ENCODE assay signal across 13 cellular contexts in genomic region chr7:16604054-16604453, GRCh38. TPM values are rescaled to one million over a fixed set of nuclear protein-coding genes. Genes with fewer than 3 reads are reported as not detected.
DNase-seq lines count a peak whose midpoint lies in the region; ATAC-seq and TF ChIP-seq lines count a peak whose summit lies in the region.
"Had no signal": no experiment of that assay in that cellular context is flagged by ENCODE, and none has a peak within 500 bp of the region (broad histone marks: within the 10 kb centered on the region; RNA-seq: fewer than 3 reads in every experiment).

No MANE protein-coding gene starts in this region.

- H3K36me3 ChIP-seq in BJ (ENCODE audit: control insufficient read depth, insufficient read depth, low read length) (peaks cover 6% of the 10 kb centered on the region), body of pancreas (replicated peaks in 1 of 2; ENCODE audit: insufficient read depth in 1 of 2, low read depth in 2 of 2) (peaks cover 0 to 2% of the 10 kb centered on the region in 2 donors), liver (ENCODE audit: control insufficient read depth in 4 of 4, insufficient read depth in 3 of 4, low read depth in 1 of 4, low read length in 3 of 4) (peaks cover 6 to 44% (median 34%) of the 10 kb centered on the region in 4 donors), suprapubic skin (peaks cover 66% of the 10 kb centered on the region)

- H3K27me3 ChIP-seq in BJ (ENCODE audit: control insufficient read depth, insufficient read depth, low read length) (no peaks in the 10 kb centered on the region), body of pancreas (no peaks in the 10 kb centered on the region), liver (ENCODE audit: control insufficient read depth in 4 of 4, insufficient read depth in 4 of 4, low read length in 3 of 4) (no peaks in the 10 kb centered on the region), suprapubic skin (no peaks in the 10 kb centered on the region)

- H3K9ac ChIP-seq in liver (ENCODE audit: low read depth in 1 of 2, low read length in 2 of 2) = no peak overlapping the region

- intact Hi-C loops in body of pancreas (cut with DNase I) = no loop called here

- no peaks in the 10 kb centered on the region for H3K9me3 ChIP-seq in body of pancreas
- H3K9me3 ChIP-seq in liver (ENCODE audit: control insufficient read depth in 4 of 4, low read length in 3 of 4) = no peaks in the 10 kb centered on the region
- H3K9me3 ChIP-seq in suprapubic skin = no peaks in the 10 kb centered on the region
- H3K9me3 ChIP-seq: thoracic aorta had no signal

- peak; percentile 37 to 52 for TF ChIP-seq RAD21 in liver (IDR thresholded peaks at IDR 0.05)

- POLR2A ChIA-PET in BJ (lab: Charles Lee) = no interaction called here

- CTCF ChIA-PET in BJ (lab: Yijun Ruan, JAX) = no interaction called here

- TF ChIP-seq CTCF in BJ (IDR thresholded peaks at IDR 0.05; ENCODE audit: insufficient read depth, low read depth, low read length) = peak; percentile 37
- peak in 4 of 7 experiments; percentile 4 to 31 (median 16) for TF ChIP-seq CTCF in body of pancreas (IDR thresholded peaks at IDR 0.05)
- TF ChIP-seq CTCF in liver (IDR thresholded peaks at IDR 0.05; ENCODE audit: low read depth, low read length, missing input control) = no peak
- no peak for TF ChIP-seq CTCF in suprapubic skin (IDR thresholded peaks at IDR 0.05)

- ATAC-seq in body of pancreas = no peak

- 77 to 78% methylated on average over 3 of the region's 3 CpGs for WGBS in body of pancreas, 2 donors
- WGBS in liver = 98% methylated on average over 3 of the region's 3 CpGs
- WGBS in suprapubic skin = 95% methylated on average over 3 of the region's 3 CpGs

- H3K4me1 ChIP-seq in body of pancreas (peaks cover 26% of the 10 kb centered on the region), liver (ENCODE audit: control insufficient read depth in 4 of 4, insufficient read depth in 4 of 4, low read length in 3 of 4) (no peaks in the 10 kb centered on the region), suprapubic skin (no peaks in the 10 kb centered on the region)

- peak overlapping the region in 1 of 4 donors; percentile 14 for H3K27ac ChIP-seq in body of pancreas
- no peak overlapping the region for H3K27ac ChIP-seq in liver (ENCODE audit: low read depth in 1 of 2, low read length in 2 of 2)
- no peak overlapping the region for H3K27ac ChIP-seq in suprapubic skin
- H3K27ac ChIP-seq: SK-N-MC, thoracic aorta had no signal

- DNase-seq in BJ (ENCODE audit: low read depth) = no peak
- DNase-seq in LHCN-M2 (ENCODE audit: low read depth) = peak; percentile 27
- DNase-seq in body of pancreas = no peak
- no peak for DNase-seq in effector CD8-positive, alpha-beta T cell (lab: John Stamatoyannopoulos, UW)
- DNase-seq in stimulated activated CD8-positive, alpha-beta memory T cell treated with anti-CD3 and anti-CD28 coated beads, Interleukin-4, amount 100 ng/mL, for 48 hours = no peak
- no peak for DNase-seq in activated CD8-positive, alpha-beta memory T cell treated with anti-CD3 and anti-CD28 coated beads, Interleukin-2, amount 50 U/mL, for 4 hours
- no peak for DNase-seq in suprapubic skin (ENCODE audit: low spot score in 2 of 2)
- DNase-seq: activated CD4-positive, alpha-beta T cell treated with anti-CD3 and anti-CD28 coated beads for 1 hour; COR-L47; NCI-H2171 had no signal

- TF ChIP-seq POLR2A in body of pancreas (IDR thresholded peaks at IDR 0.05) = no peak
- no peak for TF ChIP-seq POLR2A in suprapubic skin (IDR thresholded peaks at IDR 0.05)

- H3K4me3 ChIP-seq in BJ (ENCODE audit: low read depth, low read length) (no peak overlapping the region), body of pancreas (no peak overlapping the region), liver (ENCODE audit: low read depth in 1 of 3, low read length in 3 of 3) (no peak overlapping the region), suprapubic skin (no peak overlapping the region)
- H3K4me3 ChIP-seq: SK-N-MC, thoracic aorta had no signal

- no peak for TF ChIP-seq EP300 in suprapubic skin (IDR thresholded peaks at IDR 0.05)

TF ChIP-seq in liver, 16 proteins besides CTCF, POLR2A, EP300 and RAD21:
- TF ChIP-seq, protein P1, sequence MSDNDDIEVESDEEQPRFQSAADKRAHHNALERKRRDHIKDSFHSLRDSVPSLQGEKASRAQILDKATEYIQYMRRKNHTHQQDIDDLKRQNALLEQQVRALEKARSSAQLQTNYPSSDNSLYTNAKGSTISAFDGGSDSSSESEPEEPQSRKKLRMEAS (IDR thresholded peaks at IDR 0.05) = no peak
- TF ChIP-seq ATF3 (IDR thresholded peaks at IDR 0.05) = no peak

RNA-seq across cellular contexts. Expression of gene ANKMY2, which starts 41.5 kb away (rescaled TPM):
- 14.7 and 26.4 TPM in 2 replicates for polyA plus RNA-seq in BJ (2011; rRNA removed)
- polyA minus RNA-seq in BJ (2011; rRNA and poly(A)+ RNA removed) = 9.0 and 14.2 TPM in 2 replicates
- total RNA-seq in LHCN-M2 (2014; rRNA removed) = 35.6 and 37.1 TPM in 2 replicates
- 15.5 TPM for polyA plus RNA-seq in LHCN-M2 (2012)
- 10 to 100 TPM in 1 of 2 donors, 1 to 10 TPM in 1; 8.6 to 12.5 TPM for total RNA-seq in body of pancreas
- 10 to 100 TPM in 1 of 2 donors, 1 to 10 TPM in 1; 6.9 to 11.4 TPM for total RNA-seq in liver
- 1 to 10 TPM; 2.7 to 4.0 TPM for polyA plus RNA-seq in liver
- 10 to 100 TPM in 1 of 4 donors, 1 to 10 TPM in 3; 5.2 to 16.2 (median 9.4) TPM for total RNA-seq in suprapubic skin

RNA-seq across cellular contexts. Expression of gene BZW2, which starts 41.9 kb away (rescaled TPM):
- polyA plus RNA-seq in BJ (2011; rRNA removed) (54.7 and 55.2 TPM in 2 replicates), liver (10 to 100 TPM; 10.9 to 13.2 TPM)
- polyA minus RNA-seq in BJ (2011; rRNA and poly(A)+ RNA removed) = 23.7 and 26.9 TPM in 2 replicates
- total RNA-seq in LHCN-M2 (2014; rRNA removed) (105 and 113 TPM in 2 replicates), body of pancreas (10 to 100 TPM; 27.0 to 41.5 TPM), liver (10 to 100 TPM; 13.0 to 18.6 TPM), suprapubic skin (10 to 100 TPM; 60.5 to 97.9 (median 84.4) TPM)
- 48.2 TPM for polyA plus RNA-seq in LHCN-M2 (2012)

Comparison
In these comparisons a context has a peak if more than half of its experiments do, and no peak if none do; other contexts are left out.
1. CTCF ChIP-seq: peak in BJ (single experiment) and body of pancreas (4 of 7); none in liver (single experiment) and suprapubic skin (0 of 2).